In the genomic region with DNA sequence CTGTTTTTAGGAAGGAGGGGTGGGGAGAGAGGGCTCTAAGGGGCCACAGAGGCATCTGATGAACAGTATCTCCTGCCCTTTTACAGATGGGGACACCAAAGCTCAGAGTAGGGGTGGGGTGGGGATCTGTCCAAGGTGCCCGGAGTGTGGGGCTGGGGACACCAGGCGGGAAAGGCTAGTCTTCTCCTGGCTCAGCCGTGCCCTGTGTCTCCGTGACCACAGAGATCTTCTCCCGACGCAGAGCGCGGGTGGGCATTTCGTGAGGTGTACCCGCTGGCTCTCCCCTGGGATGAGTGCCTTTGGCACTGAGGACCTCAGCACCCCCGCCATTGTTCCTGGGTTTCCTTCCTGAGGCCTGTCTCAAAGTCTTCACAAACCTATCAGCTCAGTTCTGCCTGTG, we compare ENCODE assay signal across 15 cellular contexts.
A peak's percentile ranks its signal among the peaks of the same experiment; 100 is the strongest.
DNase-seq lines count a peak whose midpoint lies in the region; ATAC-seq and TF ChIP-seq lines count a peak whose summit lies in the region.
"Had no signal": no experiment of that assay in that cellular context is flagged by ENCODE, and none has a peak within 500 bp of the region (broad histone marks: within the 10 kb centered on the region; RNA-seq: fewer than 3 reads in every experiment).

No MANE protein-coding gene starts in this region.

- POLR2A ChIA-PET in CD4-positive, alpha-beta memory T cell (lab: Charles Lee; ENCODE audit: partially characterized antibody) = no interaction called here

- no peak overlapping the region for H4K91ac ChIP-seq in trophoblast cell (ENCODE audit: low read depth, low read length)

- intact Hi-C loops in spleen (cut with DNase I; ENCODE audit: low total_unique reads) = no loop called here
- intact Hi-C loops in CD4-positive, alpha-beta memory T cell (cut with micrococcal nuclease) = no loop called here

- H3K9me3 ChIP-seq in gastroesophageal sphincter = no peaks in the 10 kb centered on the region
- H3K9me3 ChIP-seq in spleen = no peaks in the 10 kb centered on the region
- no peaks in the 10 kb centered on the region for H3K9me3 ChIP-seq in CD4-positive, alpha-beta memory T cell (ENCODE audit: control insufficient read depth in 1 of 2, low read length in 2 of 2)
- H3K9me3 ChIP-seq in trophoblast cell (ENCODE audit: insufficient read depth, low read depth, low read length) = peaks cover 10% of the 10 kb centered on the region
- H3K9me3 ChIP-seq: BLaER1 treated with 17β-estradiol and CSF1 and Interleukin-3, amounts not matched to agents 10 nM and 100 nM; HAP-1 had no signal

- no peak overlapping the region for H4K8ac ChIP-seq in trophoblast cell (ENCODE audit: low read depth, low read length)

- TF ChIP-seq CTCF in gastroesophageal sphincter (IDR thresholded peaks at IDR 0.05) (no peak), spleen (IDR thresholded peaks at IDR 0.05 in 8 of 11, conservative IDR thresholded peaks at IDR 0.05 in 3 of 11) (no peak)

- peaks cover 0 to 4% (median 0%) of the 10 kb centered on the region in 4 donors for H3K4me1 Mint-ChIP-seq in CD4-positive, alpha-beta memory T cell

- no peak overlapping the region for H2BK12ac ChIP-seq in trophoblast cell (ENCODE audit: low read length)

- no peak overlapping the region for H3K27ac Mint-ChIP-seq in CD4-positive, alpha-beta memory T cell
- H3K27ac Mint-ChIP-seq: CD4-positive, CD25-positive, alpha-beta regulatory T cell; HFFc6 had no signal

- no peaks in the 10 kb centered on the region for H3K27me3 ChIP-seq in H7 (ENCODE audit: control insufficient read depth, insufficient read depth, low read length)
- no peaks in the 10 kb centered on the region for H3K27me3 ChIP-seq in gastroesophageal sphincter
- H3K27me3 ChIP-seq in spleen (replicated peaks in 1 of 7) = peaks cover 0 to 62% (median 20%) of the 10 kb centered on the region in 7 donors
- no peaks in the 10 kb centered on the region for H3K27me3 ChIP-seq in CD4-positive, alpha-beta memory T cell (ENCODE audit: insufficient read depth, low read length)
- no peaks in the 10 kb centered on the region for H3K27me3 ChIP-seq in trophoblast cell (ENCODE audit: insufficient read depth, low read length)

- no peak overlapping the region for H4K12ac ChIP-seq in trophoblast cell (ENCODE audit: low read depth, low read length)

- CTCF ChIA-PET in CD4-positive, alpha-beta memory T cell (lab: Charles Lee; ENCODE audit: partially characterized antibody) = no interaction called here

- H3K9ac ChIP-seq in trophoblast cell (ENCODE audit: low read length) = no peak overlapping the region
- H3K9ac ChIP-seq: BLaER1 treated with 17β-estradiol and CSF1 and Interleukin-3, amounts not matched to agents 10 nM and 100 nM had no signal

- H3K79me2 ChIP-seq in trophoblast cell (ENCODE audit: control insufficient read depth, insufficient read depth, low read length, poor library complexity) = no peaks in the 10 kb centered on the region

- no peak overlapping the region for H2BK120ac ChIP-seq in trophoblast cell (ENCODE audit: insufficient read depth, low read length, poor library complexity)

- H3K27ac ChIP-seq in gastroesophageal sphincter (peak overlapping the region in 3 of 4 donors; percentile 80 to 92 (median 91)), spleen (no peak overlapping the region), trophoblast cell (ENCODE audit: low read depth, low read length) (no peak overlapping the region)
- no peak overlapping the region for H3K27ac ChIP-seq in CD4-positive, alpha-beta memory T cell (ENCODE audit: low read depth, low read length)
- H3K27ac ChIP-seq: BLaER1 treated with 17β-estradiol and CSF1 and Interleukin-3, amounts not matched to agents 10 nM and 100 nM had no signal

- no peak overlapping the region for H3K4me2 ChIP-seq in trophoblast cell (ENCODE audit: low read length)
- H3K4me2 ChIP-seq: BLaER1 treated with 17β-estradiol and CSF1 and Interleukin-3, amounts not matched to agents 10 nM and 100 nM had no signal

- no peak overlapping the region for H3K4me3 ChIP-seq in H7 (ENCODE audit: insufficient read depth, low read depth, low read length)
- H3K4me3 ChIP-seq in gastroesophageal sphincter = no peak overlapping the region
- no peak overlapping the region for H3K4me3 ChIP-seq in spleen
- no peak overlapping the region for H3K4me3 ChIP-seq in CD4-positive, alpha-beta memory T cell (ENCODE audit: low read length in 2 of 2)
- H3K4me3 ChIP-seq in trophoblast cell (ENCODE audit: low read depth, low read length) = no peak overlapping the region
- H3K4me3 ChIP-seq: BLaER1 treated with 17β-estradiol and CSF1 and Interleukin-3, amounts not matched to agents 10 nM and 100 nM; HAP-1; K562 had no signal

- H3K36me3 ChIP-seq in H7 (replicated peaks; ENCODE audit: control insufficient read depth, insufficient read depth, low read length) (no peaks in the 10 kb centered on the region), gastroesophageal sphincter (no peaks in the 10 kb centered on the region), spleen (no peaks in the 10 kb centered on the region), trophoblast cell (ENCODE audit: control insufficient read depth in 1 of 2, insufficient read depth in 2 of 2, low read length in 2 of 2) (no peaks in the 10 kb centered on the region)
- no peaks in the 10 kb centered on the region for H3K36me3 ChIP-seq in CD4-positive, alpha-beta memory T cell (ENCODE audit: insufficient read depth, low read length)
- H3K36me3 ChIP-seq: BLaER1 treated with 17β-estradiol and CSF1 and Interleukin-3, amounts not matched to agents 10 nM and 100 nM; HAP-1 had no signal

- ATAC-seq in gastroesophageal sphincter = no peak
- ATAC-seq: K562 had no signal

- no peak overlapping the region for H2AFZ ChIP-seq in trophoblast cell (ENCODE audit: insufficient read depth, low read length, poor library complexity)

- TF ChIP-seq EP300 in Ishikawa (IDR thresholded peaks at IDR 0.05; ENCODE audit: borderline replicate concordance) (no peak), gastroesophageal sphincter (IDR thresholded peaks at IDR 0.05) (no peak)

- H3K4me3 Mint-ChIP-seq in CD4-positive, alpha-beta memory T cell = no peak overlapping the region
- H3K4me3 Mint-ChIP-seq: CD4-positive, CD25-positive, alpha-beta regulatory T cell; HFFc6 had no signal

- peaks cover 2 to 61% (median 11%) of the 10 kb centered on the region in 3 donors for H3K4me1 ChIP-seq in gastroesophageal sphincter
- H3K4me1 ChIP-seq in spleen = peaks cover 0 to 3% (median 0%) of the 10 kb centered on the region in 6 donors
- peaks cover 17% of the 10 kb centered on the region for H3K4me1 ChIP-seq in CD4-positive, alpha-beta memory T cell (ENCODE audit: insufficient read depth, low read length)
- no peaks in the 10 kb centered on the region for H3K4me1 ChIP-seq in trophoblast cell (ENCODE audit: control insufficient read depth in 1 of 2, insufficient read depth in 2 of 2, low read length in 2 of 2)
- H3K4me1 ChIP-seq: HAP-1 had no signal

- H2AK5ac ChIP-seq in trophoblast cell (ENCODE audit: low read length) = no peak overlapping the region

- H3K23ac ChIP-seq in trophoblast cell (ENCODE audit: low read length) = no peak overlapping the region

- TF ChIP-seq POLR2A in gastroesophageal sphincter (IDR thresholded peaks at IDR 0.05) (no peak), spleen (IDR thresholded peaks at IDR 0.05) (no peak)

- DNase-seq in H7 (peak; percentile 50), spleen (peak; percentile 69), 8988T (no peak), trophoblast cell (no peak)
- no peak for DNase-seq in CD4-positive, alpha-beta memory T cell
- DNase-seq: AML-193; CD4-positive, CD25-positive, alpha-beta regulatory T cell; DMS79; GOT3; HFFc6 had no signal

- H3K18ac ChIP-seq in trophoblast cell (ENCODE audit: low read length) = no peak overlapping the region

- peaks cover 0 to 2% of the 10 kb centered on the region in 2 donors for H3K27me3 Mint-ChIP-seq in CD4-positive, alpha-beta memory T cell
- H3K27me3 Mint-ChIP-seq: CD4-positive, CD25-positive, alpha-beta regulatory T cell had no signal

- H3K36me3 Mint-ChIP-seq in CD4-positive, alpha-beta memory T cell = no peaks in the 10 kb centered on the region
- H3K36me3 Mint-ChIP-seq: CD4-positive, CD25-positive, alpha-beta regulatory T cell had no signal

- H3K79me1 ChIP-seq in trophoblast cell (ENCODE audit: low read length) = no peaks in the 10 kb centered on the region

- no peak for TF ChIP-seq RAD21 in Ishikawa (IDR thresholded peaks at IDR 0.05; ENCODE audit: low read depth)

- no peak overlapping the region for H3K14ac ChIP-seq in trophoblast cell (ENCODE audit: low read length)

- H3K9me3 Mint-ChIP-seq in CD4-positive, alpha-beta memory T cell = peaks cover 0 to 1% (median 0%) of the 10 kb centered on the region in 8 donors

- no peak overlapping the region for H3K4ac ChIP-seq in trophoblast cell (ENCODE audit: low read depth, low read length)

- H2BK5ac ChIP-seq in trophoblast cell (ENCODE audit: low read depth, low read length, poor library complexity) = no peak overlapping the region

- WGBS in gastroesophageal sphincter (ENCODE audit: low coverage in 1 of 2), 2 donors = 80 to 96% methylated on average over 1 to 9 of the region's 11 CpGs
- WGBS in spleen, 5 donors = 86 to 93% (median 87%) methylated on average over 4 to 11 of the region's 11 CpGs
- no CpG with 5 or more reads among the region's 11 CpGs for WGBS in trophoblast cell (ENCODE audit: extremely low coverage, insufficient coverage, insufficient read length)

TF ChIP-seq in Ishikawa, 13 proteins besides CTCF, POLR2A, EP300 and RAD21 (continues in another document):
- no peak for TF ChIP-seq TAF1 (IDR thresholded peaks at IDR 0.05; ENCODE audit: low read depth)
- TF ChIP-seq, protein P1, sequence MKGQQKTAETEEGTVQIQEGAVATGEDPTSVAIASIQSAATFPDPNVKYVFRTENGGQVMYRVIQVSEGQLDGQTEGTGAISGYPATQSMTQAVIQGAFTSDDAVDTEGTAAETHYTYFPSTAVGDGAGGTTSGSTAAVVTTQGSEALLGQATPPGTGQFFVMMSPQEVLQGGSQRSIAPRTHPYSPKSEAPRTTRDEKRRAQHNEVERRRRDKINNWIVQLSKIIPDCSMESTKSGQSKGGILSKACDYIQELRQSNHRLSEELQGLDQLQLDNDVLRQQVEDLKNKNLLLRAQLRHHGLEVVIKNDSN (IDR thresholded peaks at IDR 0.05) = no peak
- TF ChIP-seq, protein P2, sequence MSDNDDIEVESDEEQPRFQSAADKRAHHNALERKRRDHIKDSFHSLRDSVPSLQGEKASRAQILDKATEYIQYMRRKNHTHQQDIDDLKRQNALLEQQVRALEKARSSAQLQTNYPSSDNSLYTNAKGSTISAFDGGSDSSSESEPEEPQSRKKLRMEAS (IDR thresholded peaks at IDR 0.05) = no peak

Comparison
In these comparisons a context has a peak if more than half of its experiments do, and no peak if none do; other contexts are left out.
1. DNase-seq: peak in H7 (single experiment) and spleen (single experiment); none in CD4-positive, alpha-beta memory T cell (0 of 5), 8988T (single experiment) and trophoblast cell (0 of 2).
2. H3K27ac ChIP-seq: peak in gastroesophageal sphincter (3 of 4); none in spleen (0 of 8), CD4-positive, alpha-beta memory T cell (single experiment) and trophoblast cell (single experiment).